37 cellular contexts compared by ENCODE assay signal in the genomic region with DNA sequence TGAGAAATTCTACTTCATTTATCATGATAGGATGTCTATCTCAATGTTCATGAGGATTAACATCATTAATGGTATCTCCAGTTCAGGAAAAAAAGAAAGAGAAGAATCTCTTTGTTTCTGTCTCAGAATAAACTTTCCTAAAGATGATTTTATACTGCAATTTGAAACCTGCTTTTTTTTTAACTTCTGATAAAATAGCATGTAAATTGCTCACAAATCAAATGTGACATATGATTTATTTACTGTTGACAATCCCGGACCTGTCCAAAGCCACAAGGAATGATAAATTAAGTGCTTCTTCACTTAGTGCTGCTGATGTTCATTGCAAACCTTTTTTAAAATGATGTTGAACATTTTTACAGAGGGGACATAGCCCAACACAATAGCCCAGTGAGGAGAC.
"Had no signal": no experiment of that assay in that cellular context is flagged by ENCODE, and none has a peak within 500 bp of the region (broad histone marks: within the 10 kb centered on the region; RNA-seq: fewer than 3 reads in every experiment).

No MANE protein-coding gene starts in this region.

- H3K36me3 Mint-ChIP-seq: activated CD4-positive, alpha-beta memory T cell treated with anti-CD3 and anti-CD28 coated beads for 36 hours; activated naive CD8-positive, alpha-beta T cell treated with anti-CD3 and anti-CD28 coated beads, Interleukin-2, amount 10 ng/mL, durations not matched to agents 7 days and 5 days; brain had no signal

- DNase-seq: activated B cell treated with CpG ODN at 0.5 μM for 24 hours; activated CD4-positive, alpha-beta memory T cell treated with anti-CD3 and anti-CD28 coated beads for 36 hours; activated CD4-positive, alpha-beta T cell treated with anti-CD3 and anti-CD28 coated beads for 4 hours; activated CD4-positive, alpha-beta T cell treated with anti-CD3 and anti-CD28 coated beads, Interleukin-2, amount 10 ng/mL, durations not matched to agents 24 days and 14 days; activated CD4-positive, alpha-beta T cell treated with anti-CD3 and anti-CD28 coated beads, Interleukin-2, amount 50 U/mL, for 1 hour; activated CD4-positive, alpha-beta T cell treated with anti-CD3 and anti-CD28 coated beads, Interleukin-2, amount 50 U/mL, for 4 hours; activated CD4-positive, CD25-positive, alpha-beta regulatory T cell treated with anti-CD3 and anti-CD28 coated beads, Interleukin-2, amount 50 U/mL, for 72 hours; activated CD8-positive, alpha-beta memory T cell treated with anti-CD3 and anti-CD28 coated beads, Interleukin-2, amount 50 U/mL, for 4 hours; activated CD8-positive, alpha-beta T cell treated with anti-CD3 and anti-CD28 coated beads for 36 hours; activated effector memory CD4-positive, alpha-beta T cell treated with anti-CD3 and anti-CD28 coated beads, Interleukin-2, amount 50 U/mL, for 16 hours; activated gamma-delta T cell treated with Interleukin-2 at 50 U/mL for 16 hours; activated naive CD4-positive, alpha-beta T cell; activated naive CD4-positive, alpha-beta T cell treated with anti-CD3 and anti-CD28 coated beads for 36 hours; activated naive CD4-positive, alpha-beta T cell treated with anti-CD3 and anti-CD28 coated beads, Interleukin-2, amount 50 U/mL, for 16 hours; activated naive CD8-positive, alpha-beta T cell treated with anti-CD3 and anti-CD28 coated beads, Interleukin-2, amount 10 ng/mL, durations not matched to agents 7 days and 5 days; activated naive CD8-positive, alpha-beta T cell treated with anti-CD3 and anti-CD28 coated beads, Interleukin-2, amount 50 U/mL, for 24 hours; activated T-cell treated with anti-CD3 and anti-CD28 coated beads for 4 hours; activated T-cell treated with anti-CD3 and anti-CD28 coated beads, Interleukin-2, amount 50 U/mL, for 1 hour; activated T-cell treated with anti-CD3 and anti-CD28 coated beads, Interleukin-2, amount 50 U/mL, for 4 hours; activated T-cell treated with anti-CD3 and anti-CD28 coated beads, Interleukin-2, amount 50 U/mL, for 72 hours; amygdala; anterior cingulate cortex; caudate nucleus; cerebellar nuclear complex; T-helper 1 cell; T-helper 2 cell; T-helper 9 cell had no signal

- H3K27me3 ChIP-seq: ascending aorta, cardiac muscle cell had no signal

- H3K4me1 Mint-ChIP-seq: activated B cell treated with CpG ODN at 0.5 μM for 24 hours; activated CD4-positive, alpha-beta T cell treated with anti-CD3 and anti-CD28 coated beads, Interleukin-2, amount 10 ng/mL, durations not matched to agents 24 days and 14 days; activated naive CD8-positive, alpha-beta T cell treated with anti-CD3 and anti-CD28 coated beads, Interleukin-2, amount 10 ng/mL, durations not matched to agents 7 days and 5 days; activated naive CD8-positive, alpha-beta T cell treated with anti-CD3 and anti-CD28 coated beads, Interleukin-2, amount 50 U/mL, for 24 hours; activated T-helper 17 cell treated with anti-CD3 and anti-CD28 coated beads, Interleukin-2, amount 50 U/mL, for 72 hours; central memory CD8-positive, alpha-beta T cell had no signal

- H3K9me3 Mint-ChIP-seq: activated CD4-positive, alpha-beta memory T cell treated with anti-CD3 and anti-CD28 coated beads for 36 hours; activated CD4-positive, alpha-beta T cell treated with anti-CD3 and anti-CD28 coated beads, Interleukin-2, amount 10 ng/mL, durations not matched to agents 24 days and 14 days; activated naive CD8-positive, alpha-beta T cell treated with anti-CD3 and anti-CD28 coated beads, Interleukin-2, amount 10 ng/mL, durations not matched to agents 7 days and 5 days; activated naive CD8-positive, alpha-beta T cell treated with anti-CD3 and anti-CD28 coated beads, Interleukin-2, amount 50 U/mL, for 24 hours; activated T-helper 1 cell treated with anti-CD3 and anti-CD28 coated beads, Interleukin-12 subunit alpha, Interleukin-12 subunit beta, Interleukin-2, Interleukin-4 antibody, amounts not matched to agents 30 ng/mL and 10 ng/mL and 1 ng/mL, durations not matched to agents 14 hours and 24 hours and 36 hours; activated T-helper 17 cell treated with anti-CD3 and anti-CD28 coated beads, Interleukin-2, amount 50 U/mL, for 72 hours; central memory CD8-positive, alpha-beta T cell; T-helper 1 cell treated with Interleukin-12 subunit alpha and Interleukin-12 subunit beta and Interleukin-4 antibody, amounts not matched to agents 30 μg/mL and 1 μg/mL, for 36 hours; T-helper 2 cell treated with Interferon-gamma antibody and Interleukin-4, amounts not matched to agents 5 μg/mL and 100 μg/mL, for 36 hours had no signal

- H3K4me3 ChIP-seq: ascending aorta, cardiac muscle cell had no signal

- H3K27ac Mint-ChIP-seq: activated B cell treated with CpG ODN at 0.5 μM for 24 hours; activated CD4-positive, alpha-beta memory T cell treated with anti-CD3 and anti-CD28 coated beads for 36 hours; activated CD4-positive, alpha-beta T cell treated with anti-CD3 and anti-CD28 coated beads, Interleukin-2, amount 10 ng/mL, durations not matched to agents 24 days and 14 days; activated CD8-positive, alpha-beta T cell treated with anti-CD3 and anti-CD28 coated beads for 36 hours; activated naive CD4-positive, alpha-beta T cell treated with anti-CD3 and anti-CD28 coated beads for 36 hours; activated naive CD4-positive, alpha-beta T cell treated with anti-CD3 and anti-CD28 coated beads, Interleukin-2, amount 50 U/mL, for 72 hours; activated naive CD8-positive, alpha-beta T cell treated with anti-CD3 and anti-CD28 coated beads, Interleukin-2, amount 10 ng/mL, durations not matched to agents 7 days and 5 days; activated naive CD8-positive, alpha-beta T cell treated with anti-CD3 and anti-CD28 coated beads, Interleukin-2, amount 50 U/mL, for 24 hours; activated T-cell treated with anti-CD3 and anti-CD28 coated beads, Interleukin-2, amount 50 U/mL, for 72 hours; activated T-helper 1 cell treated with anti-CD3 and anti-CD28 coated beads, Interleukin-12 subunit alpha, Interleukin-12 subunit beta, Interleukin-2, Interleukin-4 antibody, amounts not matched to agents 30 ng/mL and 10 ng/mL and 1 ng/mL, durations not matched to agents 14 hours and 24 hours and 36 hours; activated T-helper 17 cell treated with anti-CD3 and anti-CD28 coated beads, Interleukin-2, amount 50 U/mL, for 72 hours; T-helper 1 cell treated with Interleukin-12 subunit alpha and Interleukin-12 subunit beta and Interleukin-4 antibody, amounts not matched to agents 30 μg/mL and 1 μg/mL, for 36 hours; T-helper 2 cell treated with Interferon-gamma antibody and Interleukin-4, amounts not matched to agents 5 μg/mL and 100 μg/mL, for 36 hours had no signal

- H3K4me1 ChIP-seq: ascending aorta had no signal

- H3K4me3 Mint-ChIP-seq: activated B cell treated with CpG ODN at 0.5 μM for 24 hours; activated CD4-positive, alpha-beta memory T cell treated with anti-CD3 and anti-CD28 coated beads for 36 hours; activated CD4-positive, alpha-beta T cell treated with anti-CD3 and anti-CD28 coated beads, Interleukin-2, amount 10 ng/mL, durations not matched to agents 24 days and 14 days; activated CD8-positive, alpha-beta T cell treated with anti-CD3 and anti-CD28 coated beads for 36 hours; activated naive CD4-positive, alpha-beta T cell treated with anti-CD3 and anti-CD28 coated beads for 36 hours; activated naive CD8-positive, alpha-beta T cell treated with anti-CD3 and anti-CD28 coated beads, Interleukin-2, amount 10 ng/mL, durations not matched to agents 7 days and 5 days; activated naive CD8-positive, alpha-beta T cell treated with anti-CD3 and anti-CD28 coated beads, Interleukin-2, amount 50 U/mL, for 24 hours; activated T-cell treated with anti-CD3 and anti-CD28 coated beads, Interleukin-2, amount 50 U/mL, for 4 hours; activated T-cell treated with anti-CD3 and anti-CD28 coated beads, Interleukin-2, amount 50 U/mL, for 72 hours; activated T-helper 1 cell treated with anti-CD3 and anti-CD28 coated beads, Interleukin-12 subunit alpha, Interleukin-12 subunit beta, Interleukin-2, Interleukin-4 antibody, amounts not matched to agents 30 ng/mL and 10 ng/mL and 1 ng/mL, durations not matched to agents 14 hours and 24 hours and 36 hours; activated T-helper 17 cell treated with anti-CD3 and anti-CD28 coated beads, Interleukin-2, amount 50 U/mL, for 72 hours; brain; central memory CD8-positive, alpha-beta T cell; T-helper 1 cell treated with Interleukin-12 subunit alpha and Interleukin-12 subunit beta and Interleukin-4 antibody, amounts not matched to agents 30 μg/mL and 1 μg/mL, for 36 hours; T-helper 2 cell treated with Interferon-gamma antibody and Interleukin-4, amounts not matched to agents 5 μg/mL and 100 μg/mL, for 36 hours had no signal

- H3K27me3 Mint-ChIP-seq: activated B cell treated with CpG ODN at 0.5 μM for 24 hours; activated CD4-positive, alpha-beta memory T cell treated with anti-CD3 and anti-CD28 coated beads for 36 hours; activated CD4-positive, alpha-beta T cell treated with anti-CD3 and anti-CD28 coated beads, Interleukin-2, amount 10 ng/mL, durations not matched to agents 24 days and 14 days; activated CD8-positive, alpha-beta T cell treated with anti-CD3 and anti-CD28 coated beads for 36 hours; activated naive CD8-positive, alpha-beta T cell treated with anti-CD3 and anti-CD28 coated beads, Interleukin-2, amount 10 ng/mL, durations not matched to agents 7 days and 5 days; activated naive CD8-positive, alpha-beta T cell treated with anti-CD3 and anti-CD28 coated beads, Interleukin-2, amount 50 U/mL, for 24 hours; central memory CD8-positive, alpha-beta T cell had no signal

- ATAC-seq: activated CD8-positive, alpha-beta T cell treated with anti-CD3 and anti-CD28 coated beads for 36 hours; activated naive CD4-positive, alpha-beta T cell treated with anti-CD3 and anti-CD28 coated beads, Interleukin-2, amount 50 U/mL, for 72 hours; activated naive CD8-positive, alpha-beta T cell treated with anti-CD3 and anti-CD28 coated beads, Interleukin-2, amount 50 U/mL, for 24 hours; activated T-cell treated with anti-CD3 and anti-CD28 coated beads, Interleukin-2, amount 50 U/mL, for 4 hours; activated T-cell treated with anti-CD3 and anti-CD28 coated beads, Interleukin-2, amount 50 U/mL, for 72 hours; activated T-helper 17 cell treated with anti-CD3 and anti-CD28 coated beads, Interleukin-2, amount 50 U/mL, for 72 hours had no signal

- H3K9me3 ChIP-seq: ascending aorta had no signal

- H3K27ac ChIP-seq: ascending aorta, cardiac muscle cell, VCaP had no signal

- H3K36me3 ChIP-seq: ascending aorta, cardiac muscle cell had no signal
